Comparison of ENCODE assay signal across 2 cellular contexts in the genomic region with DNA sequence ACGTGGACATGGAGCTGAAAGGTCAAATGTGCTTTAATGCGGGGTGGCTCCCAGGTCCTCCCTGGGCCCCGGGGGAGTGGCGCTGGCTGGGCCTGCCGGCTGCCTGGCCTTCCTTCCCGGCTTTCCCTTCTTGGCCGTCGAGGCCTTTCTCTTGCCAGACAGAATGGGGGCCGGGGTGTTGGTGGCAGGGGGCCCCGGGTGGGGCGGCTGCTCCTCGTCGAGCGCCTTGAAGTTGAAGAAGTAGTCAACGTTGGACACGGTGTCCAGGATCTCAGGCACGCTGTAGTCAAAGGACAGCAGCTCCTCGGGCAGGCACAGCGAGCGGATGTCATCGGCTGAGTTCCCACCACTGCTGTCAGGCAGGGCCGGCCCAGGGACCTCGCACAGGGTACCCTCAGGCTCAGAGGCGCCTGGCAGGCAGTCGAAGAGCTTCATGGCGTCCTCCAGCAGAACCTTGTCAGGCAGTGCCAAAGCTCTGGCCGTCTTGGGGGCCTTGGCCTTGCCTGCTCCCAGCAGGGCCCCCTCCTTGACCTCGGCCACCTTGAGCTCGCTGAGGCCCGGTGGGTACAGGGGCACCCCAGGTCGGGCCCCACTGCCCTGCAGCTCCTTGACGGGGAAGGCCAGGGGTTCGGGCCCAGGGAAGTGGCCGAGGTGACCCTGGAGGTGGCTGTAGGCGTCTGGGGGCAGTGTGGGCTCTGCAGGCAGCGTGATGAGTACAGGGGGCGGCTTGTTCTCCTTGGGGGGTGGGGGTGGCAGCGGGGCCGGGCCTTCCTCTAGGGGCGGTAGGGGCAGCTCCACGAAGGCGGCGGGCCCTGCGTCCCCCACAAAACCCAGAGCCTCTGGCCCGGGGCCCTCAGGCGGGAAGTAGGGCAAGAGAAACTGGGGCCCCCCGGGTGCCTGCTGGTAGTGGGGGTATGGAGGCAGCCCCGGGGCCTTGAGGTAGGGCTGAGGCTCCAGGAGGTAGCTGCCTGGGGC.
TF ChIP-seq lines count a peak whose summit lies in the region.

No MANE protein-coding gene starts in this region.

TF ChIP-seq in A549, 52 proteins besides CTCF, POLR2A, EP300 and RAD21:
- TF ChIP-seq GATA3 (IDR thresholded peaks at IDR 0.05; ENCODE audit: borderline replicate concordance), result no peak
- TF ChIP-seq CBX2 (IDR thresholded peaks at IDR 0.05; ENCODE audit: borderline replicate concordance, low read depth), result no peak
- peak; percentile 21; the same call in 1 of the 2 replicates for TF ChIP-seq POLR2AphosphoS2 (conservative IDR thresholded peaks at IDR 0.05; ENCODE audit: low read length)
- TF ChIP-seq ZFP36 (IDR thresholded peaks at IDR 0.05; ENCODE audit: borderline replicate concordance, partially characterized antibody), result no peak

TF ChIP-seq in HepG2, 621 proteins besides CTCF, POLR2A, EP300 and RAD21:
- TF ChIP-seq, protein P1, sequence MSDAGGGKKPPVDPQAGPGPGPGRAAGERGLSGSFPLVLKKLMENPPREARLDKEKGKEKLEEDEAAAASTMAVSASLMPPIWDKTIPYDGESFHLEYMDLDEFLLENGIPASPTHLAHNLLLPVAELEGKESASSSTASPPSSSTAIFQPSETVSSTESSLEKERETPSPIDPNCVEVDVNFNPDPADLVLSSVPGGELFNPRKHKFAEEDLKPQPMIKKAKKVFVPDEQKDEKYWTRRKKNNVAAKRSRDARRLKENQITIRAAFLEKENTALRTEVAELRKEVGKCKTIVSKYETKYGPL (CRISPR knock-in tag; IDR thresholded peaks at IDR 0.05), result no peak
- TF ChIP-seq ZNF781 (CRISPR knock-in tag; IDR thresholded peaks at IDR 0.05; ENCODE audit: borderline replicate concordance, not compliant biosample characterization), result no peak
- no peak for TF ChIP-seq EHMT2 (IDR thresholded peaks at IDR 0.05; ENCODE audit: borderline replicate concordance, low read depth, low read length)
- TF ChIP-seq ZNF124 (CRISPR knock-in tag; IDR thresholded peaks at IDR 0.05), result no peak
- TF ChIP-seq, protein P2, sequence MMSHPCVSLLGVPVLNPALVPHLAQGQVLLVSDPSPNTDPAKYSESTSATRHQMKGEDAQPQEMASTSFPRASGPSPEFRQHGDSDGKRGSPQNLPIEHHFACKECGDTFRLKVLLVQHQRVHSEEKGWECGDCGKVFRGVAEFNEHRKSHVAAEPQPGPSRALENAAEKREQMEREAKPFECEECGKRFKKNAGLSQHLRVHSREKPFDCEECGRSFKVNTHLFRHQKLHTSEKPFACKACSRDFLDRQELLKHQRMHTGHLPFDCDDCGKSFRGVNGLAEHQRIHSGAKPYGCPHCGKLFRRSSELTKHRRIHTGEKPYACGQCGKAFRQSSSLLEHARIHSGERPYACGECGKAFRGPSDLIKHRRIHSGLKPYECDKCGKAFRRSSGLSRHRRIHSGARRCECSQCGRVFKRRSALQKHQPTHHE (CRISPR knock-in tag; IDR thresholded peaks at IDR 0.05; ENCODE audit: borderline replicate concordance), result no peak
- TF ChIP-seq, protein P3, sequence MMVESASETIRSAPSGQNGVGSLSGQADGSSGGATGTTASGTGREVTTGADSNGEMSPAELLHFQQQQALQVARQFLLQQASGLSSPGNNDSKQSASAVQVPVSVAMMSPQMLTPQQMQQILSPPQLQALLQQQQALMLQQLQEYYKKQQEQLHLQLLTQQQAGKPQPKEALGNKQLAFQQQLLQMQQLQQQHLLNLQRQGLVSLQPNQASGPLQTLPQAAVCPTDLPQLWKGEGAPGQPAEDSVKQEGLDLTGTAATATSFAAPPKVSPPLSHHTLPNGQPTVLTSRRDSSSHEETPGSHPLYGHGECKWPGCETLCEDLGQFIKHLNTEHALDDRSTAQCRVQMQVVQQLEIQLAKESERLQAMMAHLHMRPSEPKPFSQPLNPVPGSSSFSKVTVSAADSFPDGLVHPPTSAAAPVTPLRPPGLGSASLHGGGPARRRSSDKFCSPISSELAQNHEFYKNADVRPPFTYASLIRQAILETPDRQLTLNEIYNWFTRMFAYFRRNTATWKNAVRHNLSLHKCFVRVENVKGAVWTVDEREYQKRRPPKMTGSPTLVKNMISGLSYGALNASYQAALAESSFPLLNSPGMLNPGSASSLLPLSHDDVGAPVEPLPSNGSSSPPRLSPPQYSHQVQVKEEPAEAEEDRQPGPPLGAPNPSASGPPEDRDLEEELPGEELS (CRISPR knock-in tag; IDR thresholded peaks at IDR 0.05), result no peak
- no peak for TF ChIP-seq ZSCAN25 (CRISPR knock-in tag; IDR thresholded peaks at IDR 0.05)
- no peak for TF ChIP-seq ZNF225 (CRISPR knock-in tag; IDR thresholded peaks at IDR 0.05)
- TF ChIP-seq, protein P4, sequence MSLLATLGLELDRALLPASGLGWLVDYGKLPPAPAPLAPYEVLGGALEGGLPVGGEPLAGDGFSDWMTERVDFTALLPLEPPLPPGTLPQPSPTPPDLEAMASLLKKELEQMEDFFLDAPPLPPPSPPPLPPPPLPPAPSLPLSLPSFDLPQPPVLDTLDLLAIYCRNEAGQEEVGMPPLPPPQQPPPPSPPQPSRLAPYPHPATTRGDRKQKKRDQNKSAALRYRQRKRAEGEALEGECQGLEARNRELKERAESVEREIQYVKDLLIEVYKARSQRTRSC (CRISPR knock-in tag; IDR thresholded peaks at IDR 0.05; ENCODE audit: low read depth), result no peak
- peak; percentile 64 for TF ChIP-seq AGO2 (optimal IDR thresholded peaks at IDR 0.05; ENCODE audit: low read depth, low read length)
- no peak for TF ChIP-seq SRF (IDR thresholded peaks at IDR 0.05; ENCODE audit: low read depth, low read length)
- TF ChIP-seq ZNF7 (CRISPR knock-in tag; IDR thresholded peaks at IDR 0.05), result no peak
- TF ChIP-seq FOXK1 (CRISPR knock-in tag; IDR thresholded peaks at IDR 0.05; ENCODE audit: borderline replicate concordance, low read depth), result no peak
- TF ChIP-seq ZNF3 (CRISPR knock-in tag; IDR thresholded peaks at IDR 0.05), result no peak
- peak; percentile 55; the same call in 1 of the 2 replicates for TF ChIP-seq RBFOX2 (IDR thresholded peaks at IDR 0.05; ENCODE audit: low read depth, low read length)
